1 cellular context compared by ENCODE assay signal in the genomic region with DNA sequence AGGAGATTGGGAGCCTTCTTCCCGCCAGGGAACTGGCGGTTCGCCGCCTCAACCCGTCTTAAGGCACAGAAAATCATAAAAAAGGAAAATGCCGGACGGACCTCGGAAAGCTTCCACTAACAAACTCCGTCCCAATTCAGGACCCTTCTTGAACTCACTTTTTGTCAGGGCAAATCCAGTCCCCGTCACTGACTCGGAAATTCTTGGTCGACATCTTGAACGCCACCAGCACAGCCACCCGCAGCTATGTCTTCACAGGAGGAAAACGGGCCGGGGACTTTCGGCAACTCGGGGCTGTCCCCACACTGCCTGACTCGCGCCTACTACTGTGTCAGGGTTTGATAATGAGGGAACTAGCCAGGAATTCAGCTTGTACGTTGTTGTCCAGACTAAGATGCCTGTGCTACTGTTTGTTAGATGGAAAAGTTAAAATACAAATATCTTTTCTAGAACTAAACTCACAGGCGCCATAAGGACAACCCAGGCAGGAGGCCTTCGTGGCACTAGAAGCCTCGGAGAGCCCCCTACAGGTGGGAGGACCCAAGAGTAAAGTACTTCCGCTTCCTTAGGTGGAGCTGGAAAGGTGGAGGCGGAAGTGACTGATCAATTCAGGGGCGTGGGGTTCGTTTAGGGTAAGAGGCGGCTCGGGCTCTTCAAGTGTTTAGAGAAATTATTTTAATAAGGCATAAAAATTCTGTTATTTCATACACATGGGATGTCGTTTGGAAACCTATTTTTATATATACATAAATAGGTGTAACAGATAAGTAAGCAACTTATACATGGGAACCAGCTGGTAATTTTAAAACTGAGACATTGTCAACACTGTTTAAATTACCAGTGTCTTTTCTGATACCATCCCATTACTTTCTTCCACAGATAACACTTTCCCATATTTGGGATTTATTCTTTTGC.
TF ChIP-seq lines count a peak whose summit lies in the region.

A gene with protein sequence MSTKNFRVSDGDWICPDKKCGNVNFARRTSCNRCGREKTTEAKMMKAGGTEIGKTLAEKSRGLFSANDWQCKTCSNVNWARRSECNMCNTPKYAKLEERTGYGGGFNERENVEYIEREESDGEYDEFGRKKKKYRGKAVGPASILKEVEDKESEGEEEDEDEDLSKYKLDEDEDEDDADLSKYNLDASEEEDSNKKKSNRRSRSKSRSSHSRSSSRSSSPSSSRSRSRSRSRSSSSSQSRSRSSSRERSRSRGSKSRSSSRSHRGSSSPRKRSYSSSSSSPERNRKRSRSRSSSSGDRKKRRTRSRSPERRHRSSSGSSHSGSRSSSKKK (minus strand): TSS at position 254 of the 915 bp plus-strand sequence. CDS start 40 bp downstream, at position 214.

TF ChIP-seq in GM12878, 131 proteins besides CTCF, POLR2A, EP300 and RAD21 (continued from another document and continues in another):
- TF ChIP-seq, protein P1, sequence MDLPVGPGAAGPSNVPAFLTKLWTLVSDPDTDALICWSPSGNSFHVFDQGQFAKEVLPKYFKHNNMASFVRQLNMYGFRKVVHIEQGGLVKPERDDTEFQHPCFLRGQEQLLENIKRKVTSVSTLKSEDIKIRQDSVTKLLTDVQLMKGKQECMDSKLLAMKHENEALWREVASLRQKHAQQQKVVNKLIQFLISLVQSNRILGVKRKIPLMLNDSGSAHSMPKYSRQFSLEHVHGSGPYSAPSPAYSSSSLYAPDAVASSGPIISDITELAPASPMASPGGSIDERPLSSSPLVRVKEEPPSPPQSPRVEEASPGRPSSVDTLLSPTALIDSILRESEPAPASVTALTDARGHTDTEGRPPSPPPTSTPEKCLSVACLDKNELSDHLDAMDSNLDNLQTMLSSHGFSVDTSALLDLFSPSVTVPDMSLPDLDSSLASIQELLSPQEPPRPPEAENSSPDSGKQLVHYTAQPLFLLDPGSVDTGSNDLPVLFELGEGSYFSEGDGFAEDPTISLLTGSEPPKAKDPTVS (IDR thresholded peaks at IDR 0.05; ENCODE audit: low read depth, low read length) = peak; percentile 27; the same call in 1 of the 2 replicates
- TF ChIP-seq ZNF622 (IDR thresholded peaks at IDR 0.05) = no peak
- TF ChIP-seq ETV6 (conservative IDR thresholded peaks at IDR 0.05 in 1 of 2, IDR thresholded peaks at IDR 0.05 in 1 of 2; ENCODE audit: borderline replicate concordance in 1 of 2, low read depth in 1 of 2) = peak in 1 of 2 experiments; percentile 84; a peak in 2 of 4 replicates
- peak; percentile 11 to 44; a peak in 1 of 4 replicates for TF ChIP-seq BHLHE40 (IDR thresholded peaks at IDR 0.05; ENCODE audit: borderline replicate concordance in 1 of 2, low read depth in 2 of 2, low read length in 1 of 2)
- TF ChIP-seq CBX5 (IDR thresholded peaks at IDR 0.05; ENCODE audit: low read depth) = peak; percentile 84; the same call in 1 of the 2 replicates
- TF ChIP-seq SIX5 (IDR thresholded peaks at IDR 0.05; ENCODE audit: low read depth, low read length, severe bottlenecking) = peak; percentile 36
- 0 out of 2 replicates have a peak, but pooled peaks have one; percentile 2 for TF ChIP-seq NRF1 (conservative IDR thresholded peaks at IDR 0.05; ENCODE audit: low read depth, low read length)
- TF ChIP-seq NFIC (IDR thresholded peaks at IDR 0.05; ENCODE audit: low read depth, low read length) = peak; percentile 64; the same call in 1 of the 2 replicates
- TF ChIP-seq NBN (IDR thresholded peaks at IDR 0.05) = peak; percentile 94
- peak; percentile 77 for TF ChIP-seq MXI1 (IDR thresholded peaks at IDR 0.05; ENCODE audit: low read depth, low read length)
- peak; percentile 83; the same call in 2 of the 3 replicates for TF ChIP-seq POU2F2 (IDR thresholded peaks at IDR 0.05; ENCODE audit: borderline replicate concordance, low read depth, low read length)
- peak; percentile 56; the same call in 1 of the 2 replicates for TF ChIP-seq FOXM1 (IDR thresholded peaks at IDR 0.05; ENCODE audit: low read depth, low read length)
- peak; percentile 72 for TF ChIP-seq POLR2AphosphoS2 (IDR thresholded peaks at IDR 0.05; ENCODE audit: low read depth, low read length)
- no peak for TF ChIP-seq NFYA (IDR thresholded peaks at IDR 0.05; ENCODE audit: borderline replicate concordance, low read depth, low read length)
- TF ChIP-seq TBL1XR1 (IDR thresholded peaks at IDR 0.05; ENCODE audit: low read depth, low read length) = peak; percentile 26; the same call in 1 of the 2 replicates
- TF ChIP-seq MYC (IDR thresholded peaks at IDR 0.05; ENCODE audit: insufficient read depth, insufficient read length, insufficient replicate concordance, low read length, severe bottlenecking) = peak; percentile 65
- TF ChIP-seq, protein P2, sequence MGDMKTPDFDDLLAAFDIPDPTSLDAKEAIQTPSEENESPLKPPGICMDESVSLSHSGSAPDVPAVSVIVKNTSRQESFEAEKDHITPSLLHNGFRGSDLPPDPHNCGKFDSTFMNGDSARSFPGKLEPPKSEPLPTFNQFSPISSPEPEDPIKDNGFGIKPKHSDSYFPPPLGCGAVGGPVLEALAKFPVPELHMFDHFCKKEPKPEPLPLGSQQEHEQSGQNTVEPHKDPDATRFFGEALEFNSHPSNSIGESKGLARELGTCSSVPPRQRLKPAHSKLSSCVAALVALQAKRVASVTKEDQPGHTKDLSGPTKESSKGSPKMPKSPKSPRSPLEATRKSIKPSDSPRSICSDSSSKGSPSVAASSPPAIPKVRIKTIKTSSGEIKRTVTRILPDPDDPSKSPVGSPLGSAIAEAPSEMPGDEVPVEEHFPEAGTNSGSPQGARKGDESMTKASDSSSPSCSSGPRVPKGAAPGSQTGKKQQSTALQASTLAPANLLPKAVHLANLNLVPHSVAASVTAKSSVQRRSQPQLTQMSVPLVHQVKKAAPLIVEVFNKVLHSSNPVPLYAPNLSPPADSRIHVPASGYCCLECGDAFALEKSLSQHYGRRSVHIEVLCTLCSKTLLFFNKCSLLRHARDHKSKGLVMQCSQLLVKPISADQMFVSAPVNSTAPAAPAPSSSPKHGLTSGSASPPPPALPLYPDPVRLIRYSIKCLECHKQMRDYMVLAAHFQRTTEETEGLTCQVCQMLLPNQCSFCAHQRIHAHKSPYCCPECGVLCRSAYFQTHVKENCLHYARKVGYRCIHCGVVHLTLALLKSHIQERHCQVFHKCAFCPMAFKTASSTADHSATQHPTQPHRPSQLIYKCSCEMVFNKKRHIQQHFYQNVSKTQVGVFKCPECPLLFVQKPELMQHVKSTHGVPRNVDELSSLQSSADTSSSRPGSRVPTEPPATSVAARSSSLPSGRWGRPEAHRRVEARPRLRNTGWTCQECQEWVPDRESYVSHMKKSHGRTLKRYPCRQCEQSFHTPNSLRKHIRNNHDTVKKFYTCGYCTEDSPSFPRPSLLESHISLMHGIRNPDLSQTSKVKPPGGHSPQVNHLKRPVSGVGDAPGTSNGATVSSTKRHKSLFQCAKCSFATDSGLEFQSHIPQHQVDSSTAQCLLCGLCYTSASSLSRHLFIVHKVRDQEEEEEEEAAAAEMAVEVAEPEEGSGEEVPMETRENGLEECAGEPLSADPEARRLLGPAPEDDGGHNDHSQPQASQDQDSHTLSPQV (IDR thresholded peaks at IDR 0.05) = peak; percentile 96
- no peak for TF ChIP-seq RBBP5 (conservative IDR thresholded peaks at IDR 0.05)
- TF ChIP-seq ESRRA (IDR thresholded peaks at IDR 0.05; ENCODE audit: low read length) = 0 out of 2 replicates have a peak, but pooled peaks have one; percentile 33
- TF ChIP-seq SIN3A (IDR thresholded peaks at IDR 0.05; ENCODE audit: low read depth, low read length) = peak; percentile 77; the same call in 1 of the 2 replicates
- peak; percentile 91; the same call in 1 of the 2 replicates for TF ChIP-seq SMAD5 (IDR thresholded peaks at IDR 0.05; ENCODE audit: low read depth)
- peak; percentile 59; the same call in 1 of the 2 replicates for TF ChIP-seq SPI1 (IDR thresholded peaks at IDR 0.05; ENCODE audit: borderline replicate concordance, insufficient read depth, low read depth, low read length)
- TF ChIP-seq, protein P3, sequence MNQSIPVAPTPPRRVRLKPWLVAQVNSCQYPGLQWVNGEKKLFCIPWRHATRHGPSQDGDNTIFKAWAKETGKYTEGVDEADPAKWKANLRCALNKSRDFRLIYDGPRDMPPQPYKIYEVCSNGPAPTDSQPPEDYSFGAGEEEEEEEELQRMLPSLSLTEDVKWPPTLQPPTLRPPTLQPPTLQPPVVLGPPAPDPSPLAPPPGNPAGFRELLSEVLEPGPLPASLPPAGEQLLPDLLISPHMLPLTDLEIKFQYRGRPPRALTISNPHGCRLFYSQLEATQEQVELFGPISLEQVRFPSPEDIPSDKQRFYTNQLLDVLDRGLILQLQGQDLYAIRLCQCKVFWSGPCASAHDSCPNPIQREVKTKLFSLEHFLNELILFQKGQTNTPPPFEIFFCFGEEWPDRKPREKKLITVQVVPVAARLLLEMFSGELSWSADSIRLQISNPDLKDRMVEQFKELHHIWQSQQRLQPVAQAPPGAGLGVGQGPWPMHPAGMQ (IDR thresholded peaks at IDR 0.05; ENCODE audit: borderline replicate concordance) = peak; percentile 98
- TF ChIP-seq CHD2 (IDR thresholded peaks at IDR 0.05; ENCODE audit: borderline replicate concordance, low read depth, low read length) = peak; percentile 60; the same call in 1 of the 2 replicates
- no peak for TF ChIP-seq HDAC6 (IDR thresholded peaks at IDR 0.05; ENCODE audit: unreplicated experiment)
- TF ChIP-seq EED (IDR thresholded peaks at IDR 0.05; ENCODE audit: low read depth) = 0 out of 2 replicates have a peak, but pooled peaks have one; percentile 6
- 0 out of 2 replicates have a peak, but pooled peaks have one; percentile 50 for TF ChIP-seq BACH1 (IDR thresholded peaks at IDR 0.05; ENCODE audit: borderline replicate concordance)
- TF ChIP-seq HCFC1 (IDR thresholded peaks at IDR 0.05; ENCODE audit: low read length) = peak; percentile 65
- TF ChIP-seq RAD51 (IDR thresholded peaks at IDR 0.05) = no peak
- no peak for TF ChIP-seq TCF3 (IDR thresholded peaks at IDR 0.05; ENCODE audit: borderline replicate concordance, insufficient read depth, low read depth, low read length)
- peak; percentile 54 for TF ChIP-seq RELA (IDR thresholded peaks at IDR 0.05; ENCODE audit: borderline replicate concordance, partially characterized antibody)
- TF ChIP-seq STAT1 (conservative IDR thresholded peaks at IDR 0.05) = peak; percentile 96; the same call in 1 of the 2 replicates
- 0 out of 2 replicates have a peak, but pooled peaks have one; percentile 42 for TF ChIP-seq ZNF24 (IDR thresholded peaks at IDR 0.05)
- TF ChIP-seq TCF7 (IDR thresholded peaks at IDR 0.05; ENCODE audit: borderline replicate concordance) = 0 out of 2 replicates have a peak, but pooled peaks have one; percentile 46
- peak; percentile 69 for TF ChIP-seq ATF7 (IDR thresholded peaks at IDR 0.05; ENCODE audit: low read depth)
- TF ChIP-seq BMI1 (IDR thresholded peaks at IDR 0.05; ENCODE audit: borderline replicate concordance) = no peak
- TF ChIP-seq, protein P4, sequence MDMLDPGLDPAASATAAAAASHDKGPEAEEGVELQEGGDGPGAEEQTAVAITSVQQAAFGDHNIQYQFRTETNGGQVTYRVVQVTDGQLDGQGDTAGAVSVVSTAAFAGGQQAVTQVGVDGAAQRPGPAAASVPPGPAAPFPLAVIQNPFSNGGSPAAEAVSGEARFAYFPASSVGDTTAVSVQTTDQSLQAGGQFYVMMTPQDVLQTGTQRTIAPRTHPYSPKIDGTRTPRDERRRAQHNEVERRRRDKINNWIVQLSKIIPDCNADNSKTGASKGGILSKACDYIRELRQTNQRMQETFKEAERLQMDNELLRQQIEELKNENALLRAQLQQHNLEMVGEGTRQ (IDR thresholded peaks at IDR 0.05; ENCODE audit: borderline replicate concordance, low read depth, low read length) = no peak
- TF ChIP-seq, protein P5, sequence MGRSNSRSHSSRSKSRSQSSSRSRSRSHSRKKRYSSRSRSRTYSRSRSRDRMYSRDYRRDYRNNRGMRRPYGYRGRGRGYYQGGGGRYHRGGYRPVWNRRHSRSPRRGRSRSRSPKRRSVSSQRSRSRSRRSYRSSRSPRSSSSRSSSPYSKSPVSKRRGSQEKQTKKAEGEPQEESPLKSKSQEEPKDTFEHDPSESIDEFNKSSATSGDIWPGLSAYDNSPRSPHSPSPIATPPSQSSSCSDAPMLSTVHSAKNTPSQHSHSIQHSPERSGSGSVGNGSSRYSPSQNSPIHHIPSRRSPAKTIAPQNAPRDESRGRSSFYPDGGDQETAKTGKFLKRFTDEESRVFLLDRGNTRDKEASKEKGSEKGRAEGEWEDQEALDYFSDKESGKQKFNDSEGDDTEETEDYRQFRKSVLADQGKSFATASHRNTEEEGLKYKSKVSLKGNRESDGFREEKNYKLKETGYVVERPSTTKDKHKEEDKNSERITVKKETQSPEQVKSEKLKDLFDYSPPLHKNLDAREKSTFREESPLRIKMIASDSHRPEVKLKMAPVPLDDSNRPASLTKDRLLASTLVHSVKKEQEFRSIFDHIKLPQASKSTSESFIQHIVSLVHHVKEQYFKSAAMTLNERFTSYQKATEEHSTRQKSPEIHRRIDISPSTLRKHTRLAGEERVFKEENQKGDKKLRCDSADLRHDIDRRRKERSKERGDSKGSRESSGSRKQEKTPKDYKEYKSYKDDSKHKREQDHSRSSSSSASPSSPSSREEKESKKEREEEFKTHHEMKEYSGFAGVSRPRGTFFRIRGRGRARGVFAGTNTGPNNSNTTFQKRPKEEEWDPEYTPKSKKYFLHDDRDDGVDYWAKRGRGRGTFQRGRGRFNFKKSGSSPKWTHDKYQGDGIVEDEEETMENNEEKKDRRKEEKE (IDR thresholded peaks at IDR 0.05) = no peak
- peak; percentile 29 for TF ChIP-seq SMAD1 (IDR thresholded peaks at IDR 0.05; ENCODE audit: low read depth, partially characterized antibody)
- TF ChIP-seq POLR2AphosphoS5 (IDR thresholded peaks at IDR 0.05; ENCODE audit: low read length) = peak; percentile 98
- peak; percentile 90 for TF ChIP-seq GABPA (IDR thresholded peaks at IDR 0.05; ENCODE audit: low read depth)
- TF ChIP-seq, protein P6, sequence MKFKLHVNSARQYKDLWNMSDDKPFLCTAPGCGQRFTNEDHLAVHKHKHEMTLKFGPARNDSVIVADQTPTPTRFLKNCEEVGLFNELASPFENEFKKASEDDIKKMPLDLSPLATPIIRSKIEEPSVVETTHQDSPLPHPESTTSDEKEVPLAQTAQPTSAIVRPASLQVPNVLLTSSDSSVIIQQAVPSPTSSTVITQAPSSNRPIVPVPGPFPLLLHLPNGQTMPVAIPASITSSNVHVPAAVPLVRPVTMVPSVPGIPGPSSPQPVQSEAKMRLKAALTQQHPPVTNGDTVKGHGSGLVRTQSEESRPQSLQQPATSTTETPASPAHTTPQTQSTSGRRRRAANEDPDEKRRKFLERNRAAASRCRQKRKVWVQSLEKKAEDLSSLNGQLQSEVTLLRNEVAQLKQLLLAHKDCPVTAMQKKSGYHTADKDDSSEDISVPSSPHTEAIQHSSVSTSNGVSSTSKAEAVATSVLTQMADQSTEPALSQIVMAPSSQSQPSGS (IDR thresholded peaks at IDR 0.05; ENCODE audit: low read length) = peak; percentile 23; the same call in 1 of the 2 replicates
- TF ChIP-seq EGR1 (IDR thresholded peaks at IDR 0.05; ENCODE audit: borderline replicate concordance in 1 of 2, low read depth in 2 of 2, low read length in 2 of 2) = peak in 1 of 2 experiments; percentile 47; a peak in 2 of 3 replicates
- TF ChIP-seq, protein P7, sequence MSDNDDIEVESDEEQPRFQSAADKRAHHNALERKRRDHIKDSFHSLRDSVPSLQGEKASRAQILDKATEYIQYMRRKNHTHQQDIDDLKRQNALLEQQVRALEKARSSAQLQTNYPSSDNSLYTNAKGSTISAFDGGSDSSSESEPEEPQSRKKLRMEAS (IDR thresholded peaks at IDR 0.05; ENCODE audit: low read depth, low read length) = peak; percentile 81
